ENCODE assay signal across 17 cellular contexts in genomic region chr10:110393866-110394265, GRCh38.
A peak's percentile ranks its signal among the peaks of the same experiment; 100 is the strongest.
DNase-seq lines count a peak whose midpoint lies in the region; ATAC-seq, FAIRE-seq and TF ChIP-seq lines count a peak whose summit lies in the region.
"Had no signal": no experiment of that assay in that cellular context is flagged by ENCODE, and none has a peak within 500 bp of the region (broad histone marks: within the 10 kb centered on the region; RNA-seq: fewer than 3 reads in every experiment).

No MANE protein-coding gene starts in this region.

- TF ChIP-seq EP300 in A549 (IDR thresholded peaks at IDR 0.05), result no peak

- peak overlapping the region; percentile 61 for H2AK5ac ChIP-seq in mesendoderm (ENCODE audit: low read length)

- no peak overlapping the region for H3K23ac ChIP-seq in mesendoderm (ENCODE audit: low read length)

- no peak for ATAC-seq in A549
- ATAC-seq in HG03521 (IDR thresholded peaks at IDR 0.05; ENCODE audit: unreplicated experiment), result no peak

- no peak overlapping the region for H2AFZ ChIP-seq in GM23248

- no peaks in the 10 kb centered on the region for H3K9me3 Mint-ChIP-seq in Caco-2 (ENCODE audit: unreplicated experiment)
- H3K9me3 Mint-ChIP-seq in activated T-helper 1 cell treated with anti-CD3 and anti-CD28 coated beads, Interleukin-12 subunit alpha, Interleukin-12 subunit beta, Interleukin-2, Interleukin-4 antibody, amounts not matched to agents 30 ng/mL and 10 ng/mL and 1 ng/mL, durations not matched to agents 14 hours and 24 hours and 36 hours, result no peaks in the 10 kb centered on the region
- H3K9me3 Mint-ChIP-seq: CD8-positive, alpha-beta memory T cell had no signal

- H3K36me3 Mint-ChIP-seq in Caco-2 (ENCODE audit: insufficient read depth, unreplicated experiment), result peaks cover 7% of the 10 kb centered on the region
- H3K36me3 Mint-ChIP-seq in activated T-helper 1 cell treated with anti-CD3 and anti-CD28 coated beads, Interleukin-12 subunit alpha, Interleukin-12 subunit beta, Interleukin-2, Interleukin-4 antibody, amounts not matched to agents 30 ng/mL and 10 ng/mL and 1 ng/mL, durations not matched to agents 14 hours and 24 hours and 36 hours (ENCODE audit: low read depth), result peaks cover 4% of the 10 kb centered on the region
- H3K36me3 Mint-ChIP-seq: CD8-positive, alpha-beta memory T cell had no signal

- no peak overlapping the region for H4K8ac ChIP-seq in mesendoderm (ENCODE audit: low read depth, low read length)

- no TSS peak for BruUV-seq in Caco-2 (replicated peaks; lab: Mats Ljungman, UMichigan)

- no peak overlapping the region for H3K4me3 Mint-ChIP-seq in Caco-2 (ENCODE audit: unreplicated experiment)
- no peak overlapping the region for H3K4me3 Mint-ChIP-seq in activated T-helper 1 cell treated with anti-CD3 and anti-CD28 coated beads, Interleukin-12 subunit alpha, Interleukin-12 subunit beta, Interleukin-2, Interleukin-4 antibody, amounts not matched to agents 30 ng/mL and 10 ng/mL and 1 ng/mL, durations not matched to agents 14 hours and 24 hours and 36 hours
- H3K4me3 Mint-ChIP-seq: CD8-positive, alpha-beta memory T cell had no signal

- H3K4me1 ChIP-seq in A549 (peaks cover 64% of the 10 kb centered on the region), Caco-2 (peaks cover 62% of the 10 kb centered on the region), mesendoderm (ENCODE audit: control insufficient read depth, low read depth, low read length) (peaks cover 32% of the 10 kb centered on the region), GM23248 (ENCODE audit: insufficient read depth) (peaks cover 28% of the 10 kb centered on the region)

- no peak overlapping the region for H2BK5ac ChIP-seq in mesendoderm (ENCODE audit: low read length)

- 96% methylated on average over 6 of the region's 6 CpGs for WGBS in A549 (ENCODE audit: missing lambda C conversion rate)
- WGBS in mesendoderm (ENCODE audit: extremely low coverage, insufficient coverage, low lambda C conversion rate), result no CpG with 5 or more reads among the region's 6 CpGs
- 100% methylated on average over 6 of the region's 6 CpGs for WGBS in GM23248 (ENCODE audit: low coverage in 1 of 2, low lambda C conversion rate in 2 of 2, missing lambda C conversion rate in 2 of 2), 2 experiments

- POLR2A ChIA-PET in A549 (lab: Yijun Ruan, JAX) (no interaction called here), Caco-2 (lab: Charles Lee) (no interaction called here)

- H3K4me2 ChIP-seq in A549 (no peak overlapping the region), mesendoderm (ENCODE audit: low read length) (no peak overlapping the region), GM23248 (ENCODE audit: unreplicated experiment) (no peak overlapping the region)
- H3K4me2 ChIP-seq: BLaER1 had no signal

- H3K4me1 Mint-ChIP-seq in Caco-2 (ENCODE audit: low read depth, unreplicated experiment), result peaks cover 55% of the 10 kb centered on the region
- H3K4me1 Mint-ChIP-seq in activated T-helper 1 cell treated with anti-CD3 and anti-CD28 coated beads, Interleukin-12 subunit alpha, Interleukin-12 subunit beta, Interleukin-2, Interleukin-4 antibody, amounts not matched to agents 30 ng/mL and 10 ng/mL and 1 ng/mL, durations not matched to agents 14 hours and 24 hours and 36 hours (ENCODE audit: low read depth), result peaks cover 82% of the 10 kb centered on the region

- H3K79me2 ChIP-seq in mesendoderm (ENCODE audit: control insufficient read depth, insufficient read depth, low read length) (no peaks in the 10 kb centered on the region), GM23248 (ENCODE audit: insufficient read depth) (no peaks in the 10 kb centered on the region)

- no peak overlapping the region for H2BK120ac ChIP-seq in mesendoderm (ENCODE audit: low read depth, low read length)

- H3F3A ChIP-seq in GM23248 (ENCODE audit: insufficient read depth), result peaks cover 18% of the 10 kb centered on the region

- in situ Hi-C loops in GM23248 (cut with MboI), result no loop called here

- H3K27ac ChIP-seq in A549 (peak overlapping the region; percentile 99), mesendoderm (ENCODE audit: low read depth, low read length) (no peak overlapping the region), GM23248 (no peak overlapping the region)
- H3K27ac ChIP-seq: BLaER1 had no signal

- H4K5ac ChIP-seq in mesendoderm (ENCODE audit: low read length), result no peak overlapping the region

- TF ChIP-seq RAD21 in A549 (conservative IDR thresholded peaks at IDR 0.05 in 1 of 2, IDR thresholded peaks at IDR 0.05 in 1 of 2), result no peak

- H3K56ac ChIP-seq in mesendoderm (ENCODE audit: low read length), result no peak overlapping the region

- intact Hi-C loops in Caco-2 (cut with micrococcal nuclease; ENCODE audit: unreplicated experiment), result no loop called here
- intact Hi-C loops in activated T-helper 1 cell treated with anti-CD3 and anti-CD28 coated beads, Interleukin-12 subunit alpha, Interleukin-12 subunit beta, Interleukin-2, Interleukin-4 antibody, amounts not matched to agents 30 ng/mL and 10 ng/mL and 1 ng/mL, durations not matched to agents 14 hours and 24 hours and 36 hours (cut with micrococcal nuclease), result no loop called here

- no peak for DNase-seq in A549 (ENCODE audit: low read depth in 1 of 2, low spot score in 1 of 2)
- DNase-seq in Caco-2, result no peak
- no peak for DNase-seq in activated T-helper 1 cell treated with anti-CD3 and anti-CD28 coated beads, Interleukin-12 subunit alpha, Interleukin-12 subunit beta, Interleukin-2, Interleukin-4 antibody, amounts not matched to agents 30 ng/mL and 10 ng/mL and 1 ng/mL, durations not matched to agents 14 hours and 24 hours and 36 hours (ENCODE audit: low spot score)
- DNase-seq in mesendoderm, result no peak
- DNase-seq in GM23248, result no peak
- DNase-seq in NCI-H1092 (lab: John Stamatoyannopoulos, UW), result no peak
- DNase-seq: DMS 273 treated with DMSO at 0.1 percent for 48 hours, HCEC 1CT, MV-4-11, NCI-H1436, NCI-H2029 treated with DMSO at 0.1 percent for 48 hours, NCI-H510A treated with DMSO at 0.1 percent for 48 hours, SHP77 treated with DMSO at 0.1 percent for 48 hours had no signal

- H3K27me3 Mint-ChIP-seq in Caco-2 (ENCODE audit: insufficient read depth, unreplicated experiment), result no peaks in the 10 kb centered on the region
- no peaks in the 10 kb centered on the region for H3K27me3 Mint-ChIP-seq in activated T-helper 1 cell treated with anti-CD3 and anti-CD28 coated beads, Interleukin-12 subunit alpha, Interleukin-12 subunit beta, Interleukin-2, Interleukin-4 antibody, amounts not matched to agents 30 ng/mL and 10 ng/mL and 1 ng/mL, durations not matched to agents 14 hours and 24 hours and 36 hours (ENCODE audit: insufficient read depth)

- no peak for FAIRE-seq in A549 (lab: Jason Lieb, UNC)

- H3K27me3 ChIP-seq in Caco-2 (replicated peaks; ENCODE audit: control insufficient read depth, insufficient read depth, low read length) (no peaks in the 10 kb centered on the region), mesendoderm (ENCODE audit: insufficient read depth, low read length, poor library complexity) (no peaks in the 10 kb centered on the region), GM23248 (replicated peaks; ENCODE audit: insufficient read depth) (no peaks in the 10 kb centered on the region)
- H3K27me3 ChIP-seq: BLaER1, Peyer's patch had no signal

- H3K4me3 ChIP-seq in A549, result no peak overlapping the region
- H3K4me3 ChIP-seq in Caco-2 (ENCODE audit: low read depth, low read length), result no peak overlapping the region
- no peak overlapping the region for H3K4me3 ChIP-seq in mesendoderm (ENCODE audit: low read length)
- H3K4me3 ChIP-seq in GM23248, result no peak overlapping the region
- H3K4me3 ChIP-seq: BLaER1, Peyer's patch had no signal

- no peaks in the 10 kb centered on the region for H3K79me1 ChIP-seq in mesendoderm (ENCODE audit: low read length)

- H3K27ac Mint-ChIP-seq in Caco-2 (ENCODE audit: unreplicated experiment), result peak overlapping the region; percentile 45
- peak overlapping the region; percentile 77 for H3K27ac Mint-ChIP-seq in activated T-helper 1 cell treated with anti-CD3 and anti-CD28 coated beads, Interleukin-12 subunit alpha, Interleukin-12 subunit beta, Interleukin-2, Interleukin-4 antibody, amounts not matched to agents 30 ng/mL and 10 ng/mL and 1 ng/mL, durations not matched to agents 14 hours and 24 hours and 36 hours

- no peak overlapping the region for H3K4ac ChIP-seq in mesendoderm (ENCODE audit: low read depth, low read length)

- no peak overlapping the region for H3K9ac ChIP-seq in mesendoderm (ENCODE audit: low read length)
- no peak overlapping the region for H3K9ac ChIP-seq in GM23248
- H3K9ac ChIP-seq: BLaER1 had no signal

- no peaks in the 10 kb centered on the region for H3K36me3 ChIP-seq in Caco-2 (ENCODE audit: control insufficient read depth, insufficient read depth, low read length)
- H3K36me3 ChIP-seq in mesendoderm (ENCODE audit: control insufficient read depth, insufficient read depth, low read length), result no peaks in the 10 kb centered on the region
- H3K36me3 ChIP-seq in GM23248 (ENCODE audit: low read depth), result no peaks in the 10 kb centered on the region
- H3K36me3 ChIP-seq: BLaER1, Peyer's patch had no signal

- CTCF ChIA-PET in A549 (lab: Yijun Ruan, JAX), result interaction anchor here (0.6 to 11.0 kb wide), 3 partner anchors 28 to 60 kb away, joined by 3 to 70 read pairs (median 3); no protein-coding TSS in a partner anchor
- CTCF ChIA-PET in Caco-2 (lab: Charles Lee), result no interaction called here

- no peaks in the 10 kb centered on the region for H4K20me1 ChIP-seq in GM23248 (ENCODE audit: insufficient read depth)
- H4K20me1 ChIP-seq: BLaER1 had no signal

- TF ChIP-seq CTCF in A549 (IDR thresholded peaks at IDR 0.05) (no peak), Caco-2 (IDR thresholded peaks at IDR 0.05; ENCODE audit: insufficient read depth in 1 of 2, low read depth in 1 of 2, low read length in 1 of 2, severe bottlenecking in 1 of 2, unreplicated experiment in 1 of 2) (no peak)

- H2BK15ac ChIP-seq in mesendoderm (replicated peaks; ENCODE audit: low read depth), result no peak overlapping the region

- H3K18ac ChIP-seq in mesendoderm (ENCODE audit: low read length), result no peak overlapping the region

- TF ChIP-seq POLR2A in A549 (IDR thresholded peaks at IDR 0.05; ENCODE audit: low read length), result no peak

- H3K9me3 ChIP-seq in A549 (no peaks in the 10 kb centered on the region), Caco-2 (no peaks in the 10 kb centered on the region), GM23248 (ENCODE audit: low read depth) (no peaks in the 10 kb centered on the region)
- H3K9me3 ChIP-seq: BLaER1, Peyer's patch had no signal

- H3K9me2 ChIP-seq in GM23248 (ENCODE audit: insufficient read depth), result no peaks in the 10 kb centered on the region

TF ChIP-seq in A549, 52 proteins besides CTCF, POLR2A, EP300 and RAD21 (continues in another document):
- no peak for TF ChIP-seq FOSL2 (IDR thresholded peaks at IDR 0.05)
- no peak for TF ChIP-seq FOSL2 (CRISPR knock-in tag; IDR thresholded peaks at IDR 0.05)
- TF ChIP-seq CHD4 (IDR thresholded peaks at IDR 0.05; ENCODE audit: borderline replicate concordance), result no peak
- no peak for TF ChIP-seq JUN (IDR thresholded peaks at IDR 0.05)
- TF ChIP-seq NFE2L2 (conservative IDR thresholded peaks at IDR 0.05; ENCODE audit: low read length), result no peak

Comparison
In these comparisons a context has a peak if more than half of its experiments do, and no peak if none do; other contexts are left out.
1. H3K27ac ChIP-seq: peak in A549 (2 of 2); none in mesendoderm (single experiment) and GM23248 (single experiment).